In the genomic region with DNA sequence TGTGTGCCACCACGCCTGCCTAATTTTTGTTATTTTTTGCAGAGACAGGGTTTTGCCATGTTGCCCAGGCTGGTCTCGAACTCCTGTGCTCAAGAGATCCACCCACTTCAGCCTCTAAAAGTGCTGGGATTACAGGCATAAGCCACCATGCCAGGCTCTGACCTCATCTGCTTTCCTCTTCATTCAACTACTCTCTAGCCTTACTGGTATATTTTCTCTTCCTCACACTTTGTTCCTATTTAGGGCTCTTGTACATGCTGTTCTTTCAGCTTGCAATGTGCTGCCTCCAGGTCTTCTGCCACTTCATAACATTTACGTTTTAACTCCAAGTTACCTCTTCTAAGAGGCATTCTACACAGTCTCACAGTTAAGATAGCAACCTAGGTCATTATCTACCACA, we compare ENCODE assay signal across 29 cellular contexts. TPM values are rescaled to one million over a fixed set of nuclear protein-coding genes. Genes with fewer than 3 reads are reported as not detected.
DNase-seq lines count a peak whose midpoint lies in the region; ATAC-seq and TF ChIP-seq lines count a peak whose summit lies in the region.
"Had no signal": no experiment of that assay in that cellular context is flagged by ENCODE, and none has a peak within 500 bp of the region (broad histone marks: within the 10 kb centered on the region; RNA-seq: fewer than 3 reads in every experiment).

No MANE protein-coding gene starts in this region.

- no peak for TF ChIP-seq POLR2A in stomach (IDR thresholded peaks at IDR 0.05)

- H3K4me3 Mint-ChIP-seq in CD14-positive monocyte: no peak overlapping the region
- no peak overlapping the region for H3K4me3 Mint-ChIP-seq in central memory CD8-positive, alpha-beta T cell
- H3K4me3 Mint-ChIP-seq: activated naive CD4-positive, alpha-beta T cell treated with anti-CD3 and anti-CD28 coated beads, Interleukin-2, amount 10 ng/mL, durations not matched to agents 7 days and 5 days; B cell; GM23338; mesothelial cell of epicardium; nephron; stimulated activated naive CD8-positive, alpha-beta T cell treated with anti-CD3 and anti-CD28 coated beads, Interleukin-15, Interleukin-2, amounts not matched to agents 100 ng/mL and 50 ng/mL, for 24 hours; T-helper 17 cell had no signal

- H3K36me3 ChIP-seq in right atrium auricular region (no peaks in the 10 kb centered on the region), stomach (peaks cover under 1 to 8% (median 4%) of the 10 kb centered on the region in 4 donors)
- H3K36me3 ChIP-seq: breast epithelium, MG63, pancreas had no signal

- no peak for DNase-seq in CD14-positive monocyte (ENCODE audit: low spot score)
- no peak for DNase-seq in central memory CD8-positive, alpha-beta T cell (ENCODE audit: low spot score in 2 of 2)
- DNase-seq in right atrium auricular region (ENCODE audit: low spot score): no peak
- peak; percentile 45 for DNase-seq in putamen (ENCODE audit: low spot score)
- DNase-seq in stomach: no peak
- no peak for DNase-seq in SW 1271 (lab: John Stamatoyannopoulos, UW)
- DNase-seq in NCI-H526 (lab: John Stamatoyannopoulos, UW): no peak
- DNase-seq: activated CD4-positive, alpha-beta T cell treated with anti-CD3 and anti-CD28 coated beads for 48 hours; activated naive CD4-positive, alpha-beta T cell treated with anti-CD3 and anti-CD28 coated beads, Interleukin-2, amount 10 ng/mL, durations not matched to agents 7 days and 5 days; activated T-cell treated with anti-CD3 and anti-CD28 coated beads, Interleukin-2, amount 50 U/mL, for 48 hours; Caco-2; dermis blood vessel endothelial cell; DMS79; KBM-7; MG63; NCI-H1436 treated with DMSO at 0.1 percent for 48 hours; NCI-H524; pancreas; stimulated activated CD4-positive, alpha-beta T cell treated with anti-CD3 and anti-CD28 coated beads, Interleukin-15, amount 100 ng/mL, for 24 hours; T-helper 17 cell; trophoblast cell had no signal

- H3K4me1 ChIP-seq in right atrium auricular region (peaks cover 0 to 35% of the 10 kb centered on the region in 2 donors), stomach (peaks cover 0 to 25% (median 5%) of the 10 kb centered on the region in 4 donors)
- H3K4me1 ChIP-seq: Caco-2 had no signal

- no peaks in the 10 kb centered on the region for H3K27me3 Mint-ChIP-seq in CD14-positive monocyte (ENCODE audit: low read depth in 3 of 3)
- no peaks in the 10 kb centered on the region for H3K27me3 Mint-ChIP-seq in central memory CD8-positive, alpha-beta T cell
- H3K27me3 Mint-ChIP-seq: activated naive CD4-positive, alpha-beta T cell treated with anti-CD3 and anti-CD28 coated beads, Interleukin-2, amount 10 ng/mL, durations not matched to agents 7 days and 5 days; B cell; stimulated activated naive CD8-positive, alpha-beta T cell treated with anti-CD3 and anti-CD28 coated beads, Interleukin-15, Interleukin-2, amounts not matched to agents 100 ng/mL and 50 ng/mL, for 24 hours; T-helper 17 cell had no signal

- WGBS in stomach, 5 donors: 89 to 93% (median 91%) methylated on average over 3 of the region's 3 CpGs

- H3K9me3 Mint-ChIP-seq in CD14-positive monocyte: no peaks in the 10 kb centered on the region
- no peaks in the 10 kb centered on the region for H3K9me3 Mint-ChIP-seq in central memory CD8-positive, alpha-beta T cell
- H3K9me3 Mint-ChIP-seq: activated naive CD4-positive, alpha-beta T cell treated with anti-CD3 and anti-CD28 coated beads, Interleukin-2, amount 10 ng/mL, durations not matched to agents 7 days and 5 days; GM23338; mesothelial cell of epicardium; nephron; stimulated activated naive CD8-positive, alpha-beta T cell treated with anti-CD3 and anti-CD28 coated beads, Interleukin-15, Interleukin-2, amounts not matched to agents 100 ng/mL and 50 ng/mL, for 24 hours had no signal

- H3K4me3 ChIP-seq in right atrium auricular region (no peak overlapping the region), stomach (no peak overlapping the region)
- H3K4me3 ChIP-seq: breast epithelium, GM23338, MG63, pancreas had no signal

- TF ChIP-seq EP300 in stomach (IDR thresholded peaks at IDR 0.05): no peak

- H3K27ac ChIP-seq in right atrium auricular region (peak overlapping the region; percentile 61 to 89), stomach (no peak overlapping the region)
- H3K27ac ChIP-seq: breast epithelium, pancreas had no signal

- no peak for ATAC-seq in central memory CD8-positive, alpha-beta T cell (replicated peaks; ENCODE audit: extremely low read depth, poor library complexity, severe bottlenecking)
- ATAC-seq in HG02763 (IDR thresholded peaks at IDR 0.05; ENCODE audit: unreplicated experiment): no peak
- ATAC-seq: GM23338, pancreas, sciatic nerve, T-helper 17 cell had no signal

- intact Hi-C loops in CD14-positive monocyte (cut with micrococcal nuclease) (no loop called here), stomach (cut with DNase I; ENCODE audit: low total_unique reads) (no loop called here)

- H3K4me1 Mint-ChIP-seq in CD14-positive monocyte: peaks cover 16% of the 10 kb centered on the region
- H3K4me1 Mint-ChIP-seq in central memory CD8-positive, alpha-beta T cell: peaks cover 43% of the 10 kb centered on the region
- H3K4me1 Mint-ChIP-seq: mesothelial cell of epicardium, nephron had no signal

- H3K36me3 Mint-ChIP-seq in CD14-positive monocyte: peaks cover 13 to 31% of the 10 kb centered on the region in 2 donors
- peaks cover 6% of the 10 kb centered on the region for H3K36me3 Mint-ChIP-seq in central memory CD8-positive, alpha-beta T cell (ENCODE audit: insufficient read depth)
- H3K36me3 Mint-ChIP-seq: mesothelial cell of epicardium had no signal

- TF ChIP-seq CTCF in CD14-positive monocyte (IDR thresholded peaks at IDR 0.05): no peak
- TF ChIP-seq CTCF in right atrium auricular region (IDR thresholded peaks at IDR 0.05): no peak
- TF ChIP-seq CTCF in stomach (IDR thresholded peaks at IDR 0.05): no peak

- H3K27me3 ChIP-seq in right atrium auricular region (no peaks in the 10 kb centered on the region), stomach (no peaks in the 10 kb centered on the region)
- H3K27me3 ChIP-seq: breast epithelium, MG63, pancreas had no signal

- H3K27ac Mint-ChIP-seq in CD14-positive monocyte: peak overlapping the region in 5 of 7 donors; percentile 0 to 83 (median 39)
- peak overlapping the region; percentile 3 for H3K27ac Mint-ChIP-seq in central memory CD8-positive, alpha-beta T cell (ENCODE audit: low read depth)
- H3K27ac Mint-ChIP-seq: activated naive CD4-positive, alpha-beta T cell treated with anti-CD3 and anti-CD28 coated beads, Interleukin-2, amount 10 ng/mL, durations not matched to agents 7 days and 5 days; B cell; GM23338; mesothelial cell of epicardium; nephron; stimulated activated naive CD8-positive, alpha-beta T cell treated with anti-CD3 and anti-CD28 coated beads, Interleukin-15, Interleukin-2, amounts not matched to agents 100 ng/mL and 50 ng/mL, for 24 hours; T-helper 17 cell had no signal

- H3K9me3 ChIP-seq in right atrium auricular region (no peaks in the 10 kb centered on the region), stomach (no peaks in the 10 kb centered on the region)
- H3K9me3 ChIP-seq: breast epithelium, Caco-2, MG63, pancreas had no signal

RNA-seq across cellular contexts. Expression of a gene that starts 34.9 kb away (rescaled TPM):
- polyA plus RNA-seq in CD14-positive monocyte (10 to 100 TPM; 20.4 to 33.6 TPM), stomach (1 to 10 TPM; 8.5 to 9.2 (median 9.2) TPM)
- total RNA-seq in right atrium auricular region (10 to 100 TPM; 27.7 to 35.0 TPM), stomach (10 to 100 TPM in 3 of 5 donors, 1 to 10 TPM in 2; 2.9 to 43.7 (median 11.6) TPM)

Comparison
In these comparisons a context has a peak if more than half of its experiments do, and no peak if none do; other contexts are left out.
1. H3K27ac ChIP-seq: peak in right atrium auricular region (2 of 2); none in stomach (0 of 5).